In the genomic region with DNA sequence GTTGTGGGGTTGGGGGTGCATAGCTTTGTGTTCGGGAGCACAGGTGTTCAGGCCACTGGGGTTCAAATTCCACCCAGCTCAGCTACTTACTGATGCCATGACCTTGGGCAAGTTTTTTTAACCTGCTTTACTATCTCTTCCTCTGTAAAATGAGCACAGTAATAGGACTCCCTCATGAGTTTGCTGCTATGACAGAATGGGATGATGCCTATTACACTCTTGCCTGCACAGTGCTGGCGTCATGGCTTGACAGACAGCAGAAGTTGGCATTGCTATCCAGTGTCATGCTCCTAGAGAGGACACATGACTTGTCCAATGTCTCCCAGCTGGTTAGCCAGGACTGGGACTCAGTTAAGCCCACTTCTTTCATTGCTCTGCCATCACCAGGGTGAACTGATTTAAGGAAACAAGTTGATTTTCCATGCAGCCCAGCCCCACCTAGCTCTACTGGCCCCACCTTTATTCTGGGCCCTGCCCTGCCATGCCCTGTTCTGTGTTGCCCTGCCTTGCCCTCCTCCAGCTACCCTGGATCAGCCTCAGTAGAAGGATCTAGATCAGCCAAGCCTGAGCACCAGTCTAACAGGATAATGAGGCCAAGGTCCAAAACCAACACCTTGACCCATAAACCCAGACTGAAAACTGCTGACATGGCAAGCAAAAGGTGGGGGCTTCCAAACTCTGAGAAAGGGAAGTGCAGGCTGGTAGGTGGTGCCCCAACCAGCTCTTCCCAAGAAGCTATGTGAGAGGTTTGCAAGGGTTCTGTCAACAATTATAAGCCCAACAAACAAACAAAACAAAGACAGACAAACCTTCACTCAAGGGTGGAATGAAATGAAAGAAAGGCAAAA, we compare ENCODE assay signal across 16 cellular contexts.
DNase-seq lines count a peak whose midpoint lies in the region; TF ChIP-seq lines count a peak whose summit lies in the region.
"Had no signal": no experiment of that assay in that cellular context is flagged by ENCODE, and none has a peak within 500 bp of the region (broad histone marks: within the 10 kb centered on the region; RNA-seq: fewer than 3 reads in every experiment).

No MANE protein-coding gene starts in this region.

- CTCF ChIA-PET in mammary epithelial cell (lab: Charles Lee; ENCODE audit: low non-redundant PET) (no interaction called here), MCF 10A (lab: Yijun Ruan, JAX) (interaction anchor here (1.1 to 1.4 kb wide), 3 partner anchors 15 to 46 kb away, joined by 3 to 6 read pairs (median 5); no protein-coding TSS in a partner anchor), OCI-LY7 (lab: Charles Lee; ENCODE audit: unreplicated experiment) (no interaction called here)

- H3K27me3 ChIP-seq in mammary epithelial cell (ENCODE audit: insufficient read depth, low read length) (no peaks in the 10 kb centered on the region), esophagus squamous epithelium (no peaks in the 10 kb centered on the region), mucosa of rectum (ENCODE audit: control insufficient read depth in 2 of 2, insufficient read depth in 2 of 2, low read length in 2 of 2) (no peaks in the 10 kb centered on the region)
- H3K27me3 ChIP-seq: SJSA1 had no signal

- in situ Hi-C loops in mammary epithelial cell (cut with MboI; ENCODE audit: low sequenced_read_pairs in 2 of 2) = no loop called here

- intact Hi-C loops in mammary epithelial cell (cut with micrococcal nuclease) = no loop called here
- intact Hi-C loops in MCF 10A (cut with micrococcal nuclease) = no loop called here
- intact Hi-C loops in esophagus squamous epithelium (cut with DNase I) = no loop called here
- intact Hi-C loops in OCI-LY7 (cut with micrococcal nuclease; ENCODE audit: unreplicated experiment) = no loop called here

- H3K9me3 Mint-ChIP-seq in MCF 10A (ENCODE audit: unreplicated experiment) = peaks cover 8% of the 10 kb centered on the region

- H3K36me3 Mint-ChIP-seq in MCF 10A (ENCODE audit: insufficient read depth, unreplicated experiment) = peaks cover 4% of the 10 kb centered on the region

- POLR2A ChIA-PET in MCF 10A (lab: Yijun Ruan, JAX) = interaction anchor here (0.5 to 1.8 kb wide), 8 partner anchors 9 to 273 kb away, joined by 3 to 10 read pairs (median 4); no protein-coding TSS in a partner anchor
- POLR2A ChIA-PET in OCI-LY7 (lab: Charles Lee) = interaction anchor here (0.9 to 2.6 kb wide), 2 partner anchors 11 to 44 kb away, joined by 5 to 11 read pairs; no protein-coding TSS in a partner anchor

- H3K27ac ChIP-seq in mammary epithelial cell (ENCODE audit: insufficient read depth, low read depth, low read length) (no peak overlapping the region), esophagus squamous epithelium (peak overlapping the region; percentile 62 to 88 (median 80)), mucosa of rectum (ENCODE audit: low read depth in 2 of 2, low read length in 2 of 2) (peak overlapping the region; percentile 67 to 87), OCI-LY7 (ENCODE audit: low read depth, low read length, poor library complexity, severe bottlenecking) (no peak overlapping the region)
- H3K27ac ChIP-seq: 22Rv1, SJSA1 had no signal

- peaks cover 30% of the 10 kb centered on the region for H3K4me1 Mint-ChIP-seq in MCF 10A (ENCODE audit: insufficient read depth, unreplicated experiment)

- BruUV-seq in mammary epithelial cell (replicated peaks; lab: Mats Ljungman, UMichigan) = no TSS peak
- no TSS peak for BruUV-seq in MCF 10A (replicated peaks; lab: Mats Ljungman, UMichigan)
- BruUV-seq in OCI-LY7 (replicated peaks; lab: Mats Ljungman, UMichigan) = no TSS peak

- no peak overlapping the region for H3K4me3 Mint-ChIP-seq in MCF 10A (ENCODE audit: unreplicated experiment)
- H3K4me3 Mint-ChIP-seq: H9 had no signal

- no peak for DNase-seq in mammary epithelial cell
- no peak for DNase-seq in MCF 10A (ENCODE audit: unreplicated experiment)
- DNase-seq in esophagus squamous epithelium (lab: John Stamatoyannopoulos, UW) = no peak
- no peak for DNase-seq in OCI-LY7 (ENCODE audit: low spot score)
- no peak for DNase-seq in NCI-H524 treated with DMSO at 0.1 percent for 48 hours (lab: John Stamatoyannopoulos, UW)
- no peak for DNase-seq in GM03348 (ENCODE audit: low spot score)
- DNase-seq in NCI-H1436 (lab: John Stamatoyannopoulos, UW) = no peak
- DNase-seq: DMS 273 treated with DMSO at 0.1 percent for 48 hours, DND-41, H9, NCI-H187, NCI-H2107, NCI-H510A treated with DMSO at 0.1 percent for 48 hours had no signal

- H3K9me2 ChIP-seq in OCI-LY7 (ENCODE audit: insufficient read depth, low read length) = no peaks in the 10 kb centered on the region

- H2AFZ ChIP-seq in mammary epithelial cell (ENCODE audit: low read depth, low read length) (peak overlapping the region; percentile 4), OCI-LY7 (ENCODE audit: low read length) (no peak overlapping the region)

- H3K27me3 Mint-ChIP-seq in MCF 10A (ENCODE audit: insufficient read depth, unreplicated experiment) = no peaks in the 10 kb centered on the region

- H3K9ac ChIP-seq in mammary epithelial cell (ENCODE audit: insufficient read depth, low read length) (no peak overlapping the region), mucosa of rectum (ENCODE audit: low read depth in 1 of 2, low read length in 2 of 2) (no peak overlapping the region)

- no peak for TF ChIP-seq POLR2A in esophagus squamous epithelium (IDR thresholded peaks at IDR 0.05)

- H3K79me2 ChIP-seq in mammary epithelial cell (ENCODE audit: insufficient read depth, low read length) (no peaks in the 10 kb centered on the region), OCI-LY7 (ENCODE audit: insufficient read depth, low read depth, low read length) (no peaks in the 10 kb centered on the region)

- 71% methylated on average over 2 of the region's 2 CpGs for WGBS in mammary epithelial cell (ENCODE audit: low coverage, missing lambda C conversion rate)
- WGBS in esophagus squamous epithelium, 2 donors = 52 to 65% methylated on average over 2 of the region's 2 CpGs

- H3K9me3 ChIP-seq in mammary epithelial cell (replicated peaks; ENCODE audit: insufficient read depth, low read length) = peaks cover 7% of the 10 kb centered on the region
- peaks cover 0 to 7% (median 0%) of the 10 kb centered on the region in 3 donors for H3K9me3 ChIP-seq in esophagus squamous epithelium
- peaks cover 0 to 2% of the 10 kb centered on the region in 2 donors for H3K9me3 ChIP-seq in mucosa of rectum (ENCODE audit: control insufficient read depth in 2 of 2, low read length in 2 of 2)
- H3K9me3 ChIP-seq in OCI-LY7 (ENCODE audit: low read length) = peaks cover 12% of the 10 kb centered on the region

- H3K4me1 ChIP-seq in mammary epithelial cell (ENCODE audit: insufficient read depth, low read length) = peaks cover 27% of the 10 kb centered on the region
- H3K4me1 ChIP-seq in esophagus squamous epithelium = peaks cover 4 to 76% (median 15%) of the 10 kb centered on the region in 3 donors
- H3K4me1 ChIP-seq in mucosa of rectum (ENCODE audit: control insufficient read depth in 2 of 2, insufficient read depth in 2 of 2, low read length in 2 of 2) = peaks cover 16 to 32% of the 10 kb centered on the region in 2 donors
- no peaks in the 10 kb centered on the region for H3K4me1 ChIP-seq in OCI-LY7 (ENCODE audit: insufficient read depth, low read length, poor library complexity, severe bottlenecking)
- H3K4me1 ChIP-seq: SJSA1 had no signal

- no peak overlapping the region for H3K4me3 ChIP-seq in mammary epithelial cell (replicated peaks in 1 of 3; ENCODE audit: insufficient read depth in 1 of 3, low read depth in 2 of 3, low read length in 3 of 3)
- no peak overlapping the region for H3K4me3 ChIP-seq in esophagus squamous epithelium
- H3K4me3 ChIP-seq in mucosa of rectum (ENCODE audit: low read length in 2 of 2) = peak overlapping the region in 1 of 2 donors; percentile 8
- no peak overlapping the region for H3K4me3 ChIP-seq in OCI-LY7 (ENCODE audit: low read depth, low read length, poor library complexity, severe bottlenecking)
- H3K4me3 ChIP-seq: SJSA1 had no signal

- H3K36me3 ChIP-seq in mammary epithelial cell (ENCODE audit: insufficient read depth, low read length) (no peaks in the 10 kb centered on the region), esophagus squamous epithelium (no peaks in the 10 kb centered on the region), mucosa of rectum (ENCODE audit: control insufficient read depth in 2 of 2, insufficient read depth in 2 of 2, low read length in 2 of 2) (no peaks in the 10 kb centered on the region), OCI-LY7 (ENCODE audit: insufficient read depth, low read length) (no peaks in the 10 kb centered on the region; the same call in 1 of the 2 replicates)
- H3K36me3 ChIP-seq: SJSA1 had no signal

- H3K4me2 ChIP-seq in mammary epithelial cell (ENCODE audit: insufficient read depth, low read depth, low read length) (peak overlapping the region; percentile 63), OCI-LY7 (ENCODE audit: low read length) (no peak overlapping the region)

- H3K27ac Mint-ChIP-seq in MCF 10A (ENCODE audit: low read depth, unreplicated experiment) = no peak overlapping the region
- H3K27ac Mint-ChIP-seq: H9 had no signal

- dilution Hi-C loops in mammary epithelial cell (cut with HindIII; ENCODE audit: low sequenced_read_pairs) = no loop called here

- TF ChIP-seq CTCF in mammary epithelial cell (conservative IDR thresholded peaks at IDR 0.05 in 1 of 2, IDR thresholded peaks at IDR 0.05 in 1 of 2; ENCODE audit: extremely low read depth in 1 of 2, insufficient read depth in 1 of 2, low read depth in 1 of 2, low read length in 2 of 2) (no peak), MCF 10A (IDR thresholded peaks at IDR 0.05; ENCODE audit: unreplicated experiment) (no peak), esophagus squamous epithelium (IDR thresholded peaks at IDR 0.05) (no peak), OCI-LY7 (conservative IDR thresholded peaks at IDR 0.05; ENCODE audit: low read length) (no peak)

- H4K20me1 ChIP-seq in mammary epithelial cell (ENCODE audit: insufficient read depth, low read length) (no peaks in the 10 kb centered on the region), OCI-LY7 (ENCODE audit: insufficient read depth, low read length) (no peaks in the 10 kb centered on the region)

Comparison
In these comparisons a context has a peak if more than half of its experiments do, and no peak if none do; other contexts are left out.
1. H3K27ac ChIP-seq: peak in esophagus squamous epithelium (4 of 4) and mucosa of rectum (2 of 2); none in mammary epithelial cell (single experiment) and OCI-LY7 (single experiment).